ENCODE assay signal across 1 cellular context in genomic region chr12:95978774-95979173, GRCh38.
A peak's percentile ranks its signal among the peaks of the same experiment; 100 is the strongest.
TF ChIP-seq lines count a peak whose summit lies in the region.

No MANE protein-coding gene starts in this region.

TF ChIP-seq in HepG2, 621 proteins besides CTCF, POLR2A, EP300 and RAD21 (continued from another document and continues in another):
- TF ChIP-seq ZFP90 (CRISPR knock-in tag; IDR thresholded peaks at IDR 0.05; ENCODE audit: borderline replicate concordance): no peak
- no peak for TF ChIP-seq ZC3H4 (CRISPR knock-in tag; IDR thresholded peaks at IDR 0.05; ENCODE audit: borderline replicate concordance)
- no peak for TF ChIP-seq SATB2 (CRISPR knock-in tag; IDR thresholded peaks at IDR 0.05)
- no peak for TF ChIP-seq IRX3 (CRISPR knock-in tag; IDR thresholded peaks at IDR 0.05; ENCODE audit: borderline replicate concordance, low read depth)
- peak; percentile 74 for TF ChIP-seq RARA (CRISPR knock-in tag; IDR thresholded peaks at IDR 0.05)
- no peak for TF ChIP-seq MTF2 (CRISPR knock-in tag; IDR thresholded peaks at IDR 0.05; ENCODE audit: borderline replicate concordance)
- no peak for TF ChIP-seq ZNF597 (CRISPR knock-in tag; IDR thresholded peaks at IDR 0.05)
- TF ChIP-seq SMARCC2 (IDR thresholded peaks at IDR 0.05): no peak
- TF ChIP-seq MLLT10 (CRISPR knock-in tag; IDR thresholded peaks at IDR 0.05): no peak
- TF ChIP-seq ZBTB26 (CRISPR knock-in tag; IDR thresholded peaks at IDR 0.05; ENCODE audit: borderline replicate concordance): no peak
- TF ChIP-seq KDM4B (CRISPR knock-in tag; IDR thresholded peaks at IDR 0.05): no peak
- TF ChIP-seq NONO (IDR thresholded peaks at IDR 0.05): no peak
- TF ChIP-seq NONO (CRISPR knock-in tag; conservative IDR thresholded peaks at IDR 0.05): no peak
- no peak for TF ChIP-seq PITX1 (CRISPR knock-in tag; IDR thresholded peaks at IDR 0.05)
- no peak for TF ChIP-seq GATA4 (IDR thresholded peaks at IDR 0.05; ENCODE audit: borderline replicate concordance, low read depth)
- no peak for TF ChIP-seq AKAP8 (CRISPR knock-in tag; IDR thresholded peaks at IDR 0.05)
- TF ChIP-seq ZBTB8A (CRISPR knock-in tag; IDR thresholded peaks at IDR 0.05; ENCODE audit: borderline replicate concordance, low read depth): no peak
- TF ChIP-seq ZNF260 (CRISPR knock-in tag; IDR thresholded peaks at IDR 0.05; ENCODE audit: borderline replicate concordance, low read depth): no peak
- no peak for TF ChIP-seq CHD4 (IDR thresholded peaks at IDR 0.05; ENCODE audit: borderline replicate concordance, low read length)
- no peak for TF ChIP-seq ZNF598 (CRISPR knock-in tag; IDR thresholded peaks at IDR 0.05; ENCODE audit: borderline replicate concordance)
- TF ChIP-seq YEATS2 (CRISPR knock-in tag; IDR thresholded peaks at IDR 0.05; ENCODE audit: borderline replicate concordance): no peak
- no peak for TF ChIP-seq GLI4 (CRISPR knock-in tag; IDR thresholded peaks at IDR 0.05; ENCODE audit: borderline replicate concordance)
- TF ChIP-seq CHCHD3 (CRISPR knock-in tag; IDR thresholded peaks at IDR 0.05): no peak
- no peak for TF ChIP-seq PBX2 (CRISPR knock-in tag; IDR thresholded peaks at IDR 0.05)
- TF ChIP-seq MAFK (conservative IDR thresholded peaks at IDR 0.05 in 1 of 2, IDR thresholded peaks at IDR 0.05 in 1 of 2; ENCODE audit: low read length in 2 of 2): no peak
- no peak for TF ChIP-seq ZBTB21 (CRISPR knock-in tag; IDR thresholded peaks at IDR 0.05)
- TF ChIP-seq ZNF558 (CRISPR knock-in tag; IDR thresholded peaks at IDR 0.05; ENCODE audit: borderline replicate concordance): no peak
- TF ChIP-seq ZBTB39 (CRISPR knock-in tag; IDR thresholded peaks at IDR 0.05): no peak
- TF ChIP-seq HNF4A (CRISPR knock-in tag; IDR thresholded peaks at IDR 0.05): peak; percentile 86
- TF ChIP-seq HOXA9 (CRISPR knock-in tag; IDR thresholded peaks at IDR 0.05; ENCODE audit: borderline replicate concordance): no peak
- no peak for TF ChIP-seq ZNF770 (CRISPR knock-in tag; IDR thresholded peaks at IDR 0.05)
- TF ChIP-seq GATAD2A (CRISPR knock-in tag; IDR thresholded peaks at IDR 0.05): peak; percentile 58; the same call in 1 of the 2 replicates
- no peak for TF ChIP-seq SP5 (CRISPR knock-in tag; IDR thresholded peaks at IDR 0.05; ENCODE audit: borderline replicate concordance, low read depth)
- no peak for TF ChIP-seq ZNF615 (CRISPR knock-in tag; IDR thresholded peaks at IDR 0.05; ENCODE audit: borderline replicate concordance)
- no peak for TF ChIP-seq SRSF1 (optimal IDR thresholded peaks at IDR 0.05; ENCODE audit: low read depth, low read length)
- no peak for TF ChIP-seq ZNF816 (CRISPR knock-in tag; IDR thresholded peaks at IDR 0.05; ENCODE audit: borderline replicate concordance)
- no peak for TF ChIP-seq ZC3H13 (CRISPR knock-in tag; IDR thresholded peaks at IDR 0.05)
- no peak for TF ChIP-seq KMT2B (CRISPR knock-in tag; IDR thresholded peaks at IDR 0.05)
- no peak for TF ChIP-seq ZNF335 (CRISPR knock-in tag; IDR thresholded peaks at IDR 0.05)
- peak; percentile 85 for TF ChIP-seq ESRRA (CRISPR knock-in tag; IDR thresholded peaks at IDR 0.05; ENCODE audit: low read depth)
- TF ChIP-seq CREM (IDR thresholded peaks at IDR 0.05): peak; percentile 39; the same call in 1 of the 2 replicates
- no peak for TF ChIP-seq CREM (CRISPR knock-in tag; IDR thresholded peaks at IDR 0.05)
- no peak for TF ChIP-seq ZNF749 (CRISPR knock-in tag; IDR thresholded peaks at IDR 0.05; ENCODE audit: borderline replicate concordance)
- TF ChIP-seq MED1 (CRISPR knock-in tag; IDR thresholded peaks at IDR 0.05): peak; percentile 69
- no peak for TF ChIP-seq EED (CRISPR knock-in tag; IDR thresholded peaks at IDR 0.05)
- 0 out of 2 replicates have a peak, but pooled peaks have one; percentile 30 for TF ChIP-seq FOXA3 (CRISPR knock-in tag; IDR thresholded peaks at IDR 0.05)
- no peak for TF ChIP-seq RBFOX2 (IDR thresholded peaks at IDR 0.05; ENCODE audit: low read depth, low read length)
- TF ChIP-seq HMG20A (CRISPR knock-in tag; IDR thresholded peaks at IDR 0.05; ENCODE audit: borderline replicate concordance): peak; percentile 15; the same call in 1 of the 2 replicates
- no peak for TF ChIP-seq SRF (IDR thresholded peaks at IDR 0.05; ENCODE audit: low read depth, low read length)
- TF ChIP-seq ISL2 (CRISPR knock-in tag; IDR thresholded peaks at IDR 0.05): no peak
- peak; percentile 15; the same call in 1 of the 2 replicates for TF ChIP-seq POLR2AphosphoS5 (IDR thresholded peaks at IDR 0.05; ENCODE audit: low read depth, low read length)
- no peak for TF ChIP-seq ZBTB37 (CRISPR knock-in tag; IDR thresholded peaks at IDR 0.05)
- no peak for TF ChIP-seq SRSF4 (IDR thresholded peaks at IDR 0.05; ENCODE audit: low read depth, low read length, poor library complexity, severe bottlenecking)
- TF ChIP-seq DZIP1 (CRISPR knock-in tag; IDR thresholded peaks at IDR 0.05): no peak
- TF ChIP-seq RXRA (CRISPR knock-in tag; IDR thresholded peaks at IDR 0.05): no peak
- no peak for TF ChIP-seq PCBP1 (IDR thresholded peaks at IDR 0.05; ENCODE audit: borderline replicate concordance, low read depth, low read length)
- no peak for TF ChIP-seq ZNF225 (CRISPR knock-in tag; IDR thresholded peaks at IDR 0.05)
